Comparison of ENCODE assay signal across 8 cellular contexts in the genomic region with DNA sequence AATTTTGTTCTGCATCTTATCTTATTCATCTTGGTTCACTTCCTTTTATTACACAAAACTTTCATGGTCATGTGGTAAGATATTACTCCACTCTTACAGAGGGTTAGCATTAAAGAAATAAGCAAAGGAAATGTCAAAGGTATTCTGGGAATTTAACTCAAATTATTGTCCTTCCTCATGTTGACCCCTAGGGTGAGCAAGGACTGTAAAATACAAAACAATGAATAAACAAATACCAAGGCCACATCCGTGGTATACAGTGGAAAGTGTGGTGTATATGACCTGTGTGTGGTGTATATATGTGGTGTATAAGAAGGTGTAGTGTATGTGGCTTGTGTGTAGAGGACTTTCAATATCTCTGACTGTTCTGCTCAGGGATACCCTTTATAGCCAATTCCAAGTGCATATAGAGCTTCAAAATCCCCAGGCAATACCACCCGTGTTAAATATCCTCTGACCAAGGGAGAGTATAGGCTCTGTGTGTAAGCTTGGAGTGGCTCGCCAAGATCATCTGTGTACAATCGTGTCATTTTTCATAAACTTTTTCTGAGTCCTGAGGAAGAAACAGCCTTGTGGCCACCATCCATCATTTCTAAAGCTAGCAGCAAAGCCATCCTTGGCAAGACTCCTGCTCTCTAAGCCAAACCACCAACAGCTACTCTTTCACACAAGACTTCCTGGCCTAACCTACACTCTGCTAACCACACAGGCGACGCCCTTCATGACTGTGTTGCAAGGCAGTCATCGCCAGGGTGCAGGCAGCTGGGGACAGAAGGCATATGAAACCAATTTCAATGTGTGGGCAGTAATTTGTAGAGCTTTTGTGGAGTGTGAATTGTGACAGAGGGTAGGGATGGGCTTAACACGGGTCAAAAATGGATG.
DNase-seq lines count a peak whose midpoint lies in the region; ATAC-seq lines count a peak whose summit lies in the region.

No MANE protein-coding gene starts in this region.

- H3K18ac ChIP-seq in mesenchymal stem cell (ENCODE audit: low read depth in 1 of 2, low read length in 2 of 2): peak overlapping the region in 1 of 2 experiments; percentile 16

- no peak overlapping the region for H3K23ac ChIP-seq in mesenchymal stem cell (ENCODE audit: low read length in 2 of 2)

- peaks cover 5% of the 10 kb centered on the region for H3K9me3 ChIP-seq in mesenchymal stem cell (ENCODE audit: control insufficient read depth, low read length)

- H3K27ac ChIP-seq in mesenchymal stem cell (ENCODE audit: low read length, poor library complexity, severe bottlenecking): no peak overlapping the region

- H2AK5ac ChIP-seq in mesenchymal stem cell (ENCODE audit: low read length, severe bottlenecking): no peak overlapping the region

- peaks cover 9 to 27% of the 10 kb centered on the region in 2 experiments for H3K27me3 ChIP-seq in mesenchymal stem cell (ENCODE audit: control insufficient read depth in 1 of 2, insufficient read depth in 1 of 2, low read length in 2 of 2)

- H3K9ac ChIP-seq in mesenchymal stem cell (ENCODE audit: low read length): no peak overlapping the region

- peaks cover 2% of the 10 kb centered on the region for H3K36me3 Mint-ChIP-seq in activated naive CD8-positive, alpha-beta T cell

- DNase-seq in NCI-H748 (lab: John Stamatoyannopoulos, UW; ENCODE audit: unreplicated experiment) (peak; percentile 9), NCI-H748 treated with DMSO at 0.1 percent for 48 hours (lab: John Stamatoyannopoulos, UW) (no peak), SW480 (ENCODE audit: low spot score) (peak; percentile 75), mesenchymal stem cell (peak; percentile 52), NCI-H345 treated with DMSO at 0.1 percent for 48 hours (lab: John Stamatoyannopoulos, UW; ENCODE audit: unreplicated experiment) (no peak)
- DNase-seq in stimulated activated naive CD8-positive, alpha-beta T cell treated with anti-CD3 and anti-CD28 coated beads, Interleukin-15, Interleukin-2, amounts not matched to agents 100 U/mL and 50 U/mL, for 24 hours: peak; percentile 72

- H3K36me3 ChIP-seq in mesenchymal stem cell (ENCODE audit: control insufficient read depth in 1 of 2, insufficient read depth in 2 of 2, low read depth in 1 of 2, low read length in 2 of 2): no peaks in the 10 kb centered on the region

- no peak overlapping the region for H3K14ac ChIP-seq in mesenchymal stem cell (ENCODE audit: low read length in 2 of 2)

- no peak overlapping the region for H2BK5ac ChIP-seq in mesenchymal stem cell (ENCODE audit: low read depth, low read length, poor library complexity, severe bottlenecking)

- no peak overlapping the region for H2AFZ ChIP-seq in mesenchymal stem cell (ENCODE audit: low read depth, low read length)

- ATAC-seq in HG03342 (IDR thresholded peaks at IDR 0.05; ENCODE audit: unreplicated experiment): peak; percentile 89
- peak; percentile 93 for ATAC-seq in stimulated activated naive CD8-positive, alpha-beta T cell treated with anti-CD3 and anti-CD28 coated beads, Interleukin-15, Interleukin-2, amounts not matched to agents 100 U/mL and 50 U/mL, for 24 hours

- 85% methylated on average over 8 of the region's 8 CpGs for WGBS in mesenchymal stem cell

- peaks cover 54% of the 10 kb centered on the region for H3K4me1 Mint-ChIP-seq in activated naive CD8-positive, alpha-beta T cell (ENCODE audit: low read depth)

- no peak overlapping the region for H2BK15ac ChIP-seq in mesenchymal stem cell (ENCODE audit: low read depth, poor library complexity, severe bottlenecking)

- no peak overlapping the region for H4K91ac ChIP-seq in mesenchymal stem cell (ENCODE audit: low read length)

- no peak overlapping the region for H3K4ac ChIP-seq in mesenchymal stem cell (ENCODE audit: low read depth in 1 of 2, low read length in 2 of 2)

- no peak overlapping the region for H2BK120ac ChIP-seq in mesenchymal stem cell (ENCODE audit: low read depth, low read length)

- H3K4me3 ChIP-seq in mesenchymal stem cell (ENCODE audit: insufficient read depth in 1 of 2, low read depth in 1 of 2, low read length in 2 of 2): peak overlapping the region in 1 of 2 experiments; percentile 20

- peaks cover 7% of the 10 kb centered on the region for H3K4me1 ChIP-seq in mesenchymal stem cell (ENCODE audit: control insufficient read depth, insufficient read depth, low read depth, low read length)

- no peaks in the 10 kb centered on the region for H3K79me1 ChIP-seq in mesenchymal stem cell (replicated peaks; ENCODE audit: low read length, poor library complexity, severe bottlenecking)

- H2BK12ac ChIP-seq in mesenchymal stem cell (ENCODE audit: low read length in 2 of 2): no peak overlapping the region

- H3K27ac Mint-ChIP-seq in activated naive CD8-positive, alpha-beta T cell: peak overlapping the region; percentile 92

- peaks cover 3% of the 10 kb centered on the region for H3K9me3 Mint-ChIP-seq in activated naive CD8-positive, alpha-beta T cell (ENCODE audit: low read depth)

- peak overlapping the region; percentile 76 for H3K4me3 Mint-ChIP-seq in activated naive CD8-positive, alpha-beta T cell

- H3K27me3 Mint-ChIP-seq in activated naive CD8-positive, alpha-beta T cell: no peaks in the 10 kb centered on the region

- H4K8ac ChIP-seq in mesenchymal stem cell (ENCODE audit: low read length): no peak overlapping the region

- no peak overlapping the region for H3K4me2 ChIP-seq in mesenchymal stem cell (ENCODE audit: low read length, poor library complexity, severe bottlenecking)

Comparison
In these comparisons a context has a peak if more than half of its experiments do, and no peak if none do; other contexts are left out.
1. DNase-seq: peak in NCI-H748 (single experiment), SW480 (single experiment), mesenchymal stem cell (single experiment) and stimulated activated naive CD8-positive, alpha-beta T cell treated with anti-CD3 and anti-CD28 coated beads, Interleukin-15, Interleukin-2, amounts not matched to agents 100 U/mL and 50 U/mL, for 24 hours (single experiment); none in NCI-H748 treated with DMSO at 0.1 percent for 48 hours (single experiment) and NCI-H345 treated with DMSO at 0.1 percent for 48 hours (single experiment).